1 cellular context compared by ENCODE assay signal in the genomic region with DNA sequence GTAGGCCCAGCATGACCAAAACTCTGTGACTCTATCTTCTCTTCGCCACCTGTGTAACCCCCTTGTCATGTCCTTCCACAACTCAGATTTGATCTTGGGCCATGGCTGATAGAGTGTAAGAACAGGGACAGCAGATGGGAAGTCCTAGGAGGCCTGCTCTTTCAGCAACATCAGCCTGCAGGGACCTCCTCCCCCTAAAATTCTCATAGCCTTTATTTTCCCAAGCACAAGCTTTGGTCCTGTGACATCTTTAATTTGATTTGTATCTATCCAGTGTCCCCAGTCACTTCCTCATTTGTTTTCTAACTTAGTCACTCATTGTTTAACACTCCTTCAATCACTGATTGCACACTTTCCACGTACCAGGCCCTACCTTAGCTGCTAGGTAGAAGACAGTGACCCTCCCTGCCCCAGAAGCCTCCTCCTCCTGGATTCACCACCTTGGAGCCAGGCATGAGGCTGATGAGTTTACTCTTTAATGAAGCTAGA.
TF ChIP-seq lines count a peak whose summit lies in the region.

No MANE protein-coding gene starts in this region.

TF ChIP-seq in K562, 482 proteins besides CTCF, POLR2A, EP300 and RAD21 (continued from another document and continues in another):
- TF ChIP-seq, protein P1, sequence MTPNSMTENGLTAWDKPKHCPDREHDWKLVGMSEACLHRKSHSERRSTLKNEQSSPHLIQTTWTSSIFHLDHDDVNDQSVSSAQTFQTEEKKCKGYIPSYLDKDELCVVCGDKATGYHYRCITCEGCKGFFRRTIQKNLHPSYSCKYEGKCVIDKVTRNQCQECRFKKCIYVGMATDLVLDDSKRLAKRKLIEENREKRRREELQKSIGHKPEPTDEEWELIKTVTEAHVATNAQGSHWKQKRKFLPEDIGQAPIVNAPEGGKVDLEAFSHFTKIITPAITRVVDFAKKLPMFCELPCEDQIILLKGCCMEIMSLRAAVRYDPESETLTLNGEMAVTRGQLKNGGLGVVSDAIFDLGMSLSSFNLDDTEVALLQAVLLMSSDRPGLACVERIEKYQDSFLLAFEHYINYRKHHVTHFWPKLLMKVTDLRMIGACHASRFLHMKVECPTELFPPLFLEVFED (CRISPR knock-in tag; conservative IDR thresholded peaks at IDR 0.05) = no peak
- TF ChIP-seq, protein P2, sequence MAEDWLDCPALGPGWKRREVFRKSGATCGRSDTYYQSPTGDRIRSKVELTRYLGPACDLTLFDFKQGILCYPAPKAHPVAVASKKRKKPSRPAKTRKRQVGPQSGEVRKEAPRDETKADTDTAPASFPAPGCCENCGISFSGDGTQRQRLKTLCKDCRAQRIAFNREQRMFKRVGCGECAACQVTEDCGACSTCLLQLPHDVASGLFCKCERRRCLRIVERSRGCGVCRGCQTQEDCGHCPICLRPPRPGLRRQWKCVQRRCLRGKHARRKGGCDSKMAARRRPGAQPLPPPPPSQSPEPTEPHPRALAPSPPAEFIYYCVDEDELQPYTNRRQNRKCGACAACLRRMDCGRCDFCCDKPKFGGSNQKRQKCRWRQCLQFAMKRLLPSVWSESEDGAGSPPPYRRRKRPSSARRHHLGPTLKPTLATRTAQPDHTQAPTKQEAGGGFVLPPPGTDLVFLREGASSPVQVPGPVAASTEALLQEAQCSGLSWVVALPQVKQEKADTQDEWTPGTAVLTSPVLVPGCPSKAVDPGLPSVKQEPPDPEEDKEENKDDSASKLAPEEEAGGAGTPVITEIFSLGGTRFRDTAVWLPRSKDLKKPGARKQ (CRISPR knock-in tag; IDR thresholded peaks at IDR 0.05) = no peak
- no peak for TF ChIP-seq ZNF79 (CRISPR knock-in tag; IDR thresholded peaks at IDR 0.05; ENCODE audit: low read depth)
- no peak for TF ChIP-seq TCF7L2 (IDR thresholded peaks at IDR 0.05; ENCODE audit: low read depth, low read length)
- TF ChIP-seq PREB (CRISPR knock-in tag; IDR thresholded peaks at IDR 0.05) = no peak
- TF ChIP-seq, protein P3, sequence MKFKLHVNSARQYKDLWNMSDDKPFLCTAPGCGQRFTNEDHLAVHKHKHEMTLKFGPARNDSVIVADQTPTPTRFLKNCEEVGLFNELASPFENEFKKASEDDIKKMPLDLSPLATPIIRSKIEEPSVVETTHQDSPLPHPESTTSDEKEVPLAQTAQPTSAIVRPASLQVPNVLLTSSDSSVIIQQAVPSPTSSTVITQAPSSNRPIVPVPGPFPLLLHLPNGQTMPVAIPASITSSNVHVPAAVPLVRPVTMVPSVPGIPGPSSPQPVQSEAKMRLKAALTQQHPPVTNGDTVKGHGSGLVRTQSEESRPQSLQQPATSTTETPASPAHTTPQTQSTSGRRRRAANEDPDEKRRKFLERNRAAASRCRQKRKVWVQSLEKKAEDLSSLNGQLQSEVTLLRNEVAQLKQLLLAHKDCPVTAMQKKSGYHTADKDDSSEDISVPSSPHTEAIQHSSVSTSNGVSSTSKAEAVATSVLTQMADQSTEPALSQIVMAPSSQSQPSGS (CRISPR knock-in tag; IDR thresholded peaks at IDR 0.05) = no peak
- no peak for TF ChIP-seq E2F3 (CRISPR knock-in tag; IDR thresholded peaks at IDR 0.05)
- TF ChIP-seq RHOXF2B (CRISPR knock-in tag; conservative IDR thresholded peaks at IDR 0.05) = no peak
- TF ChIP-seq, protein P4, sequence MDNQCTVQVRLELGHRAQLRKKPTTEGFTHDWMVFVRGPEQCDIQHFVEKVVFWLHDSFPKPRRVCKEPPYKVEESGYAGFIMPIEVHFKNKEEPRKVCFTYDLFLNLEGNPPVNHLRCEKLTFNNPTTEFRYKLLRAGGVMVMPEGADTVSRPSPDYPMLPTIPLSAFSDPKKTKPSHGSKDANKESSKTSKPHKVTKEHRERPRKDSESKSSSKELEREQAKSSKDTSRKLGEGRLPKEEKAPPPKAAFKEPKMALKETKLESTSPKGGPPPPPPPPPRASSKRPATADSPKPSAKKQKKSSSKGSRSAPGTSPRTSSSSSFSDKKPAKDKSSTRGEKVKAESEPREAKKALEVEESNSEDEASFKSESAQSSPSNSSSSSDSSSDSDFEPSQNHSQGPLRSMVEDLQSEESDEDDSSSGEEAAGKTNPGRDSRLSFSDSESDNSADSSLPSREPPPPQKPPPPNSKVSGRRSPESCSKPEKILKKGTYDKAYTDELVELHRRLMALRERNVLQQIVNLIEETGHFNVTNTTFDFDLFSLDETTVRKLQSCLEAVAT (IDR thresholded peaks at IDR 0.05) = no peak; a peak in 1 of 4 replicates
- no peak for TF ChIP-seq KLF16 (IDR thresholded peaks at IDR 0.05)
- no peak for TF ChIP-seq USF1 (CRISPR knock-in tag; IDR thresholded peaks at IDR 0.05)
- TF ChIP-seq, protein P5, sequence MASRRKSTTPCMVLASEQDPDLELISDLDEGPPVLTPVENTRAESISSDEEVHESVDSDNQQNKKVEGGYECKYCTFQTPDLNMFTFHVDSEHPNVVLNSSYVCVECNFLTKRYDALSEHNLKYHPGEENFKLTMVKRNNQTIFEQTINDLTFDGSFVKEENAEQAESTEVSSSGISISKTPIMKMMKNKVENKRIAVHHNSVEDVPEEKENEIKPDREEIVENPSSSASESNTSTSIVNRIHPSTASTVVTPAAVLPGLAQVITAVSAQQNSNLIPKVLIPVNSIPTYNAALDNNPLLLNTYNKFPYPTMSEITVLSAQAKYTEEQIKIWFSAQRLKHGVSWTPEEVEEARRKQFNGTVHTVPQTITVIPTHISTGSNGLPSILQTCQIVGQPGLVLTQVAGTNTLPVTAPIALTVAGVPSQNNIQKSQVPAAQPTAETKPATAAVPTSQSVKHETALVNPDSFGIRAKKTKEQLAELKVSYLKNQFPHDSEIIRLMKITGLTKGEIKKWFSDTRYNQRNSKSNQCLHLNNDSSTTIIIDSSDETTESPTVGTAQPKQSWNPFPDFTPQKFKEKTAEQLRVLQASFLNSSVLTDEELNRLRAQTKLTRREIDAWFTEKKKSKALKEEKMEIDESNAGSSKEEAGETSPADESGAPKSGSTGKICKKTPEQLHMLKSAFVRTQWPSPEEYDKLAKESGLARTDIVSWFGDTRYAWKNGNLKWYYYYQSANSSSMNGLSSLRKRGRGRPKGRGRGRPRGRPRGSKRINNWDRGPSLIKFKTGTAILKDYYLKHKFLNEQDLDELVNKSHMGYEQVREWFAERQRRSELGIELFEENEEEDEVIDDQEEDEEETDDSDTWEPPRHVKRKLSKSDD (conservative IDR thresholded peaks at IDR 0.05; ENCODE audit: low read length) = no peak
- TF ChIP-seq STAT6 (CRISPR knock-in tag; IDR thresholded peaks at IDR 0.05) = no peak
- no peak for TF ChIP-seq ZNF436 (CRISPR knock-in tag; IDR thresholded peaks at IDR 0.05)
- no peak for TF ChIP-seq ZNF253 (CRISPR knock-in tag; conservative IDR thresholded peaks at IDR 0.05)
- no peak for TF ChIP-seq SNIP1 (IDR thresholded peaks at IDR 0.05; ENCODE audit: low read depth)
- no peak for TF ChIP-seq PPARD (CRISPR knock-in tag; IDR thresholded peaks at IDR 0.05)
- TF ChIP-seq, protein P6, sequence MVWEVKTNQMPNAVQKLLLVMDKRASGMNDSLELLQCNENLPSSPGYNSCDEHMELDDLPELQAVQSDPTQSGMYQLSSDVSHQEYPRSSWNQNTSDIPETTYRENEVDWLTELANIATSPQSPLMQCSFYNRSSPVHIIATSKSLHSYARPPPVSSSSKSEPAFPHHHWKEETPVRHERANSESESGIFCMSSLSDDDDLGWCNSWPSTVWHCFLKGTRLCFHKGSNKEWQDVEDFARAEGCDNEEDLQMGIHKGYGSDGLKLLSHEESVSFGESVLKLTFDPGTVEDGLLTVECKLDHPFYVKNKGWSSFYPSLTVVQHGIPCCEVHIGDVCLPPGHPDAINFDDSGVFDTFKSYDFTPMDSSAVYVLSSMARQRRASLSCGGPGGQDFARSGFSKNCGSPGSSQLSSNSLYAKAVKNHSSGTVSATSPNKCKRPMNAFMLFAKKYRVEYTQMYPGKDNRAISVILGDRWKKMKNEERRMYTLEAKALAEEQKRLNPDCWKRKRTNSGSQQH (CRISPR knock-in tag; IDR thresholded peaks at IDR 0.05) = 0 out of 2 replicates have a peak, but pooled peaks have one; percentile 7
- TF ChIP-seq SP2 (IDR thresholded peaks at IDR 0.05; ENCODE audit: extremely low read depth, low read depth, low read length, poor library complexity, severe bottlenecking) = no peak
- TF ChIP-seq, protein P7, sequence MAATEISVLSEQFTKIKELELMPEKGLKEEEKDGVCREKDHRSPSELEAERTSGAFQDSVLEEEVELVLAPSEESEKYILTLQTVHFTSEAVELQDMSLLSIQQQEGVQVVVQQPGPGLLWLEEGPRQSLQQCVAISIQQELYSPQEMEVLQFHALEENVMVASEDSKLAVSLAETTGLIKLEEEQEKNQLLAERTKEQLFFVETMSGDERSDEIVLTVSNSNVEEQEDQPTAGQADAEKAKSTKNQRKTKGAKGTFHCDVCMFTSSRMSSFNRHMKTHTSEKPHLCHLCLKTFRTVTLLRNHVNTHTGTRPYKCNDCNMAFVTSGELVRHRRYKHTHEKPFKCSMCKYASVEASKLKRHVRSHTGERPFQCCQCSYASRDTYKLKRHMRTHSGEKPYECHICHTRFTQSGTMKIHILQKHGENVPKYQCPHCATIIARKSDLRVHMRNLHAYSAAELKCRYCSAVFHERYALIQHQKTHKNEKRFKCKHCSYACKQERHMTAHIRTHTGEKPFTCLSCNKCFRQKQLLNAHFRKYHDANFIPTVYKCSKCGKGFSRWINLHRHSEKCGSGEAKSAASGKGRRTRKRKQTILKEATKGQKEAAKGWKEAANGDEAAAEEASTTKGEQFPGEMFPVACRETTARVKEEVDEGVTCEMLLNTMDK (IDR thresholded peaks at IDR 0.05; ENCODE audit: borderline replicate concordance, insufficient read depth, low read depth, low read length, poor library complexity, severe bottlenecking) = no peak
- no peak for TF ChIP-seq TRIM28 (IDR thresholded peaks at IDR 0.05)
- no peak for TF ChIP-seq POLR2B (IDR thresholded peaks at IDR 0.05; ENCODE audit: low read depth, partially characterized antibody)
- TF ChIP-seq ZNF507 (tag; conservative IDR thresholded peaks at IDR 0.05) = no peak
- no peak for TF ChIP-seq CREB3L1 (IDR thresholded peaks at IDR 0.05; ENCODE audit: borderline replicate concordance, low read depth)
- no peak for TF ChIP-seq ZNF76 (CRISPR knock-in tag; IDR thresholded peaks at IDR 0.05; ENCODE audit: borderline replicate concordance)
- no peak for TF ChIP-seq HNRNPL (IDR thresholded peaks at IDR 0.05; ENCODE audit: low read depth, low read length)
- no peak for TF ChIP-seq ASH1L (IDR thresholded peaks at IDR 0.05; ENCODE audit: borderline replicate concordance, low read depth, partially characterized antibody)
- no peak for TF ChIP-seq PHF20 (IDR thresholded peaks at IDR 0.05; ENCODE audit: partially characterized antibody)
- TF ChIP-seq LARP7 (IDR thresholded peaks at IDR 0.05) = no peak
- TF ChIP-seq NBN (IDR thresholded peaks at IDR 0.05; ENCODE audit: low read depth) = no peak; the same call in 1 of the 2 replicates
- TF ChIP-seq, protein P8, sequence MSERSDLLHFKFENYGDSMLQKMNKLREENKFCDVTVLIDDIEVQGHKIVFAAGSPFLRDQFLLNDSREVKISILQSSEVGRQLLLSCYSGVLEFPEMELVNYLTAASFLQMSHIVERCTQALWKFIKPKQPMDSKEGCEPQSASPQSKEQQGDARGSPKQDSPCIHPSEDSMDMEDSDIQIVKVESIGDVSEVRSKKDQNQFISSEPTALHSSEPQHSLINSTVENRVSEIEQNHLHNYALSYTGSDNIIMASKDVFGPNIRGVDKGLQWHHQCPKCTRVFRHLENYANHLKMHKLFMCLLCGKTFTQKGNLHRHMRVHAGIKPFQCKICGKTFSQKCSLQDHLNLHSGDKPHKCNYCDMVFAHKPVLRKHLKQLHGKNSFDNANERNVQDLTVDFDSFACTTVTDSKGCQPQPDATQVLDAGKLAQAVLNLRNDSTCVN (CRISPR knock-in tag; IDR thresholded peaks at IDR 0.05) = peak; percentile 38; the same call in 1 of the 2 replicates
- TF ChIP-seq U2AF1 (optimal IDR thresholded peaks at IDR 0.05; ENCODE audit: low read depth, low read length) = no peak
- TF ChIP-seq SMAD2 (IDR thresholded peaks at IDR 0.05; ENCODE audit: low read depth, low read length) = no peak
- TF ChIP-seq CBFA2T2 (conservative IDR thresholded peaks at IDR 0.05) = peak; percentile 65
- no peak for TF ChIP-seq ZKSCAN1 (IDR thresholded peaks at IDR 0.05; ENCODE audit: low read depth, low read length)
